8 cellular contexts compared by ENCODE assay signal in the genomic region with DNA sequence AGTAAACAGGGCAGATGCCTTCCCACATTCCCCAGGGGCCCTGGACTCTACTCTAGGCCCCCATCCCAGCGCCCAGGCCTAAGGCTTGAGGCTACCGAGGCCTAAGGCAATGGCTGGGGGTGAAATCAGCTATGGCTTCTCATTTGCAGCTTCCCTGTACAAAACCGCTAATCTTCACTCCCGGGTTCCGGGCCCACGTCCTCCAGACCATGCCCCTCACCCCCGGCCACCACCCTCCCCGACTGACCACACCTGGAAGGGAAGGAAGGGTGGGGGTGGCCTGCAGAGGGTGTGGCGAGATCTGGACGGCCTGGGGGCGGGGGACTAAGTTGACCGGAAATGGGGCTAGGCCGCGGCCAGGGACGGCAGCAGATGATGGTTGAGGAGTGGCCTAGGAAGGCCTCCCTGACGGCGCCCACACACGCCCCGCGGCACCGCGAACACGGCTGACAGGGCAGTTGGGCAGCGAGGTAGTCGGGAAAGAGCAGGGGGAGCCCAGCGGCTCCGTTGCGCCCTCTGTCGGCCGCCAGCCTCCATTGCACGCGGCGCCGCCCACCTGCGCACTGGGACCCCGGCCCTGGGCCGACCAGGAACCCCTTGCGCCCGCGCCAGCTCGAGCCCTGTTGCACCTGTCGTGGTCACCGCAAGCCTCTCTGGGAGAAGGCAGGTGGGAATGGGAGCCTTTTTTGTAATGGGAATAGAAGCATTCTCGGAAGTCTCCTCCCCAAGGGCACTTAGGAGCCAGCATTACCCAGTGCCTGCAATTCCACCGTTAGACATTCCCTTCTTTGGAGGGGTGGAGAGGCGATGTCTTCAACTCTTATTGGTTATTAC.
DNase-seq lines count a peak whose midpoint lies in the region; TF ChIP-seq lines count a peak whose summit lies in the region.

No MANE protein-coding gene starts in this region.

- TF ChIP-seq CTCF in BE2C (IDR thresholded peaks at IDR 0.05; ENCODE audit: low read depth, low read length) (peak; percentile 87), foreskin fibroblast (IDR thresholded peaks at IDR 0.05; ENCODE audit: low read depth, low read length) (peak; percentile 87), neural crest cell (conservative IDR thresholded peaks at IDR 0.05) (peak; percentile 97), suprapubic skin (IDR thresholded peaks at IDR 0.05) (peak; percentile 88 to 99)

- H3K4me1 Mint-ChIP-seq in neural crest cell = peaks cover 18% of the 10 kb centered on the region

- no peak overlapping the region for H3K27ac ChIP-seq in suprapubic skin

- H3K4me3 ChIP-seq in BE2C (ENCODE audit: low read depth, low read length) (peak overlapping the region; percentile 56), foreskin fibroblast (ENCODE audit: low read depth in 1 of 2, low read length in 2 of 2) (peak overlapping the region; percentile 28 to 34), suprapubic skin (peak overlapping the region; percentile 40)

- no peak overlapping the region for H3K27ac Mint-ChIP-seq in neural crest cell (ENCODE audit: unreplicated experiment)

- DNase-seq in BE2C (peak; percentile 81), GM19238 (ENCODE audit: insufficient read length, low spot score) (peak; percentile 80), HT-29 (ENCODE audit: low spot score) (peak; percentile 73), RPMI8226 (peak; percentile 56), foreskin fibroblast (peak; percentile 54 to 77), neural crest cell (ENCODE audit: low read depth, low spot score) (peak; percentile 66), suprapubic skin (ENCODE audit: low spot score in 2 of 2) (peak; percentile 83 to 87)
- peak; percentile 83 for DNase-seq in activated effector memory CD4-positive, alpha-beta T cell treated with anti-CD3 and anti-CD28 coated beads, Interleukin-2, amount 50 U/mL, for 16 hours

- H3K27me3 ChIP-seq in BE2C = no peaks in the 10 kb centered on the region
- no peaks in the 10 kb centered on the region for H3K27me3 ChIP-seq in suprapubic skin

- H3K4me3 Mint-ChIP-seq in neural crest cell = no peak overlapping the region

- H3K9me3 Mint-ChIP-seq in neural crest cell = no peaks in the 10 kb centered on the region

- no peak for TF ChIP-seq EP300 in suprapubic skin (IDR thresholded peaks at IDR 0.05)

- H3K36me3 ChIP-seq in BE2C = no peaks in the 10 kb centered on the region
- no peaks in the 10 kb centered on the region for H3K36me3 ChIP-seq in suprapubic skin

- no peaks in the 10 kb centered on the region for H3K27me3 Mint-ChIP-seq in neural crest cell (ENCODE audit: low read depth)

- H3K4me1 ChIP-seq in BE2C (peaks cover 11% of the 10 kb centered on the region), suprapubic skin (peaks cover 23% of the 10 kb centered on the region)

- no peaks in the 10 kb centered on the region for H3K36me3 Mint-ChIP-seq in neural crest cell (ENCODE audit: low read depth)

- H3K9me3 ChIP-seq in BE2C (no peaks in the 10 kb centered on the region), suprapubic skin (no peaks in the 10 kb centered on the region)

- no peak for TF ChIP-seq POLR2A in suprapubic skin (IDR thresholded peaks at IDR 0.05)

- 12% methylated on average over 21 of the region's 46 CpGs for WGBS in suprapubic skin
